ENCODE assay signal across 1 cellular context in genomic region chr15:56733131-56734012, GRCh38.
A peak's percentile ranks its signal among the peaks of the same experiment; 100 is the strongest.
TF ChIP-seq lines count a peak whose summit lies in the region.

TSS of gene ZNF280D (minus strand) at chr15:56733509. CDS start at chr15:56707109, 26,400 bp downstream.

TF ChIP-seq in K562, 482 proteins besides CTCF, POLR2A, EP300 and RAD21 (continued from another document and continues in another):
- TF ChIP-seq PCBP2 (IDR thresholded peaks at IDR 0.05; ENCODE audit: low read depth, low read length, poor library complexity, severe bottlenecking): no peak
- no peak for TF ChIP-seq SETDB1 (IDR thresholded peaks at IDR 0.05; ENCODE audit: low read length)
- peak in 1 of 2 experiments; percentile 96; a peak in 2 of 3 replicates for TF ChIP-seq CBX3 (IDR thresholded peaks at IDR 0.05; ENCODE audit: borderline replicate concordance in 1 of 2, low read length in 2 of 2)
- no peak for TF ChIP-seq SPI1 (IDR thresholded peaks at IDR 0.05; ENCODE audit: borderline replicate concordance, low read depth, low read length)
- peak; percentile 98 for TF ChIP-seq TGIF2 (CRISPR knock-in tag; IDR thresholded peaks at IDR 0.05)
- peak; percentile 73; the same call in 1 of the 2 replicates for TF ChIP-seq ZNF324 (CRISPR knock-in tag; IDR thresholded peaks at IDR 0.05)
- peak; percentile 99 for TF ChIP-seq ZNF592 (IDR thresholded peaks at IDR 0.05)
- no peak for TF ChIP-seq CHCHD3 (CRISPR knock-in tag; IDR thresholded peaks at IDR 0.05)
- peak; percentile 96 to 97 for TF ChIP-seq MAZ (CRISPR knock-in tag; conservative IDR thresholded peaks at IDR 0.05 in 1 of 2, IDR thresholded peaks at IDR 0.05 in 1 of 2)
- TF ChIP-seq HDAC2 (IDR thresholded peaks at IDR 0.05): 0 out of 2 replicates have a peak, but pooled peaks have one; percentile 52
- TF ChIP-seq HOXB6 (CRISPR knock-in tag; IDR thresholded peaks at IDR 0.05; ENCODE audit: borderline replicate concordance): no peak
- no peak for TF ChIP-seq SMC3 (conservative IDR thresholded peaks at IDR 0.05; ENCODE audit: insufficient read depth, low read depth, low read length)
- TF ChIP-seq IRF2 (CRISPR knock-in tag; IDR thresholded peaks at IDR 0.05): peak; percentile 97
- no peak for TF ChIP-seq ZBTB8A (IDR thresholded peaks at IDR 0.05; ENCODE audit: partially characterized antibody)
- peak; percentile 98 for TF ChIP-seq ZNF395 (CRISPR knock-in tag; IDR thresholded peaks at IDR 0.05)
- no peak; the same call in 1 of the 2 replicates for TF ChIP-seq DEAF1 (CRISPR knock-in tag; IDR thresholded peaks at IDR 0.05)
- peak; percentile 57 for TF ChIP-seq CREB1 (IDR thresholded peaks at IDR 0.05)
- TF ChIP-seq CREB1 (CRISPR knock-in tag; IDR thresholded peaks at IDR 0.05): peak; percentile 91
- TF ChIP-seq FOXM1 (IDR thresholded peaks at IDR 0.05; ENCODE audit: low read depth): no peak
- peak; percentile 98; the same call in 1 of the 2 replicates for TF ChIP-seq FOXM1 (CRISPR knock-in tag; IDR thresholded peaks at IDR 0.05; ENCODE audit: low read depth)
- TF ChIP-seq SMARCE1 (IDR thresholded peaks at IDR 0.05): no peak
- peak; percentile 69 for TF ChIP-seq JUND (IDR thresholded peaks at IDR 0.05; ENCODE audit: borderline replicate concordance, low read depth, low read length)
- TF ChIP-seq JUND (tag; IDR thresholded peaks at IDR 0.05; ENCODE audit: borderline replicate concordance, low read depth, low read length): peak; percentile 18; the same call in 1 of the 3 replicates
- no peak for TF ChIP-seq SFPQ (IDR thresholded peaks at IDR 0.05; ENCODE audit: low read depth, low read length)
- no peak for TF ChIP-seq ZNF197 (CRISPR knock-in tag; IDR thresholded peaks at IDR 0.05; ENCODE audit: low read depth)
- TF ChIP-seq THRAP3 (IDR thresholded peaks at IDR 0.05; ENCODE audit: borderline replicate concordance): no peak
- TF ChIP-seq PHB2 (IDR thresholded peaks at IDR 0.05; ENCODE audit: low read depth): no peak
- no peak for TF ChIP-seq DACH1 (IDR thresholded peaks at IDR 0.05; ENCODE audit: partially characterized antibody)
- TF ChIP-seq MYBL2 (IDR thresholded peaks at IDR 0.05; ENCODE audit: low read depth): no peak
- TF ChIP-seq MYBL2 (CRISPR knock-in tag; IDR thresholded peaks at IDR 0.05; ENCODE audit: borderline replicate concordance): no peak
- TF ChIP-seq ETV5 (CRISPR knock-in tag; IDR thresholded peaks at IDR 0.05; ENCODE audit: low read depth): peak; percentile 60; the same call in 1 of the 2 replicates
- TF ChIP-seq NRF1 (conservative IDR thresholded peaks at IDR 0.05 in 1 of 2, IDR thresholded peaks at IDR 0.05 in 1 of 2): peak; percentile 16 to 60; a peak in 3 of 4 replicates
- TF ChIP-seq OTX1 (CRISPR knock-in tag; IDR thresholded peaks at IDR 0.05): no peak
- TF ChIP-seq THRA (IDR thresholded peaks at IDR 0.05): no peak
- TF ChIP-seq ZNF551 (CRISPR knock-in tag; IDR thresholded peaks at IDR 0.05): no peak
- no peak for TF ChIP-seq ZNF518B (CRISPR knock-in tag; IDR thresholded peaks at IDR 0.05)
- TF ChIP-seq RAD51 (IDR thresholded peaks at IDR 0.05; ENCODE audit: borderline replicate concordance, low read depth): no peak
- no peak for TF ChIP-seq GTF3C2 (IDR thresholded peaks at IDR 0.05; ENCODE audit: borderline replicate concordance, extremely low read depth, insufficient read length)
- peak; percentile 91; the same call in 1 of the 2 replicates for TF ChIP-seq STAG1 (CRISPR knock-in tag; IDR thresholded peaks at IDR 0.05; ENCODE audit: borderline replicate concordance)
- TF ChIP-seq MTA3 (IDR thresholded peaks at IDR 0.05; ENCODE audit: borderline replicate concordance): peak; percentile 95
- TF ChIP-seq MLX (CRISPR knock-in tag; conservative IDR thresholded peaks at IDR 0.05): peak in 1 of 2 experiments; percentile 99; a peak in 2 of 4 replicates
- TF ChIP-seq EHMT2 (IDR thresholded peaks at IDR 0.05): no peak
- TF ChIP-seq NFATC3 (IDR thresholded peaks at IDR 0.05): no peak
- TF ChIP-seq RB1 (IDR thresholded peaks at IDR 0.05; ENCODE audit: low read depth): peak; percentile 77
- TF ChIP-seq TCF7L2 (IDR thresholded peaks at IDR 0.05; ENCODE audit: low read depth, low read length): no peak
- TF ChIP-seq HNRNPH1 (optimal IDR thresholded peaks at IDR 0.05; ENCODE audit: low read depth, low read length): no peak
- TF ChIP-seq ZSCAN32 (CRISPR knock-in tag; IDR thresholded peaks at IDR 0.05): 0 out of 2 replicates have a peak, but pooled peaks have one; percentile 22
